In genomic region chr2:236583621-236584203, GRCh38 we compare ENCODE assay signal across 25 cellular contexts. TPM values are rescaled to one million over a fixed set of nuclear protein-coding genes. Genes with fewer than 3 reads are reported as not detected.
A peak's percentile ranks its signal among the peaks of the same experiment; 100 is the strongest.
DNase-seq lines count a peak whose midpoint lies in the region; ATAC-seq and TF ChIP-seq lines count a peak whose summit lies in the region.
"Had no signal": no experiment of that assay in that cellular context is flagged by ENCODE, and none has a peak within 500 bp of the region (broad histone marks: within the 10 kb centered on the region; RNA-seq: fewer than 3 reads in every experiment).

No MANE protein-coding gene starts in this region.

- H3K27ac ChIP-seq in trophoblast cell (ENCODE audit: low read depth, low read length) (peak overlapping the region; percentile 85), suprapubic skin (no peak overlapping the region)
- H3K27ac ChIP-seq: 22Rv1 had no signal

- no peaks in the 10 kb centered on the region for H3K4me1 Mint-ChIP-seq in activated T-cell treated with anti-CD3 and anti-CD28 coated beads, Interleukin-2, amount 50 U/mL, for 4 hours (ENCODE audit: low read depth)
- H3K4me1 Mint-ChIP-seq: CD14-positive monocyte had no signal

- peaks cover 23% of the 10 kb centered on the region for H3K79me1 ChIP-seq in trophoblast cell (ENCODE audit: low read length)

- H3K4me3 ChIP-seq in trophoblast cell (ENCODE audit: low read depth, low read length) (no peak overlapping the region), suprapubic skin (no peak overlapping the region)
- H3K4me3 ChIP-seq: HAP-1 had no signal

- peak overlapping the region; percentile 31 for H3K18ac ChIP-seq in trophoblast cell (ENCODE audit: low read length)

- peak overlapping the region; percentile 29 for H3K4ac ChIP-seq in trophoblast cell (ENCODE audit: low read depth, low read length)

- no peaks in the 10 kb centered on the region for H3K9me3 Mint-ChIP-seq in activated T-cell treated with anti-CD3 and anti-CD28 coated beads, Interleukin-2, amount 50 U/mL, for 4 hours

- peaks cover 20% of the 10 kb centered on the region for H3K36me3 Mint-ChIP-seq in activated T-cell treated with anti-CD3 and anti-CD28 coated beads, Interleukin-2, amount 50 U/mL, for 4 hours (ENCODE audit: insufficient read depth)

- peak overlapping the region; percentile 1 for H2BK12ac ChIP-seq in trophoblast cell (ENCODE audit: low read length)

- peak overlapping the region; percentile 11 for H3K4me2 ChIP-seq in trophoblast cell (ENCODE audit: low read length)

- no peak for TF ChIP-seq EP300 in suprapubic skin (IDR thresholded peaks at IDR 0.05)

- TF ChIP-seq CTCF in suprapubic skin (IDR thresholded peaks at IDR 0.05): no peak

- H3K9me3 ChIP-seq in trophoblast cell (ENCODE audit: insufficient read depth, low read depth, low read length) (peaks cover 6% of the 10 kb centered on the region), suprapubic skin (no peaks in the 10 kb centered on the region)
- H3K9me3 ChIP-seq: BE2C, HAP-1 had no signal

- H3K27me3 ChIP-seq in trophoblast cell (ENCODE audit: insufficient read depth, low read length) (no peaks in the 10 kb centered on the region), suprapubic skin (no peaks in the 10 kb centered on the region)

- no peak for TF ChIP-seq POLR2A in suprapubic skin (IDR thresholded peaks at IDR 0.05)

- no peak overlapping the region for H3K4me3 Mint-ChIP-seq in activated T-cell treated with anti-CD3 and anti-CD28 coated beads, Interleukin-2, amount 50 U/mL, for 4 hours
- H3K4me3 Mint-ChIP-seq: CD14-positive monocyte, HFFc6 had no signal

- peak overlapping the region; percentile 13 for H2AFZ ChIP-seq in trophoblast cell (ENCODE audit: insufficient read depth, low read length, poor library complexity)

- H3K9ac ChIP-seq in trophoblast cell (ENCODE audit: low read length): no peak overlapping the region

- H3K79me2 ChIP-seq in trophoblast cell (ENCODE audit: control insufficient read depth, insufficient read depth, low read length, poor library complexity): peaks cover 9% of the 10 kb centered on the region

- H3K4me1 ChIP-seq in trophoblast cell (ENCODE audit: control insufficient read depth in 1 of 2, insufficient read depth in 2 of 2, low read length in 2 of 2): peaks cover 37 to 40% of the 10 kb centered on the region in 2 experiments
- H3K4me1 ChIP-seq in suprapubic skin: no peaks in the 10 kb centered on the region
- H3K4me1 ChIP-seq: BE2C, HAP-1 had no signal

- no peak overlapping the region for H4K12ac ChIP-seq in trophoblast cell (ENCODE audit: low read depth, low read length)

- H4K8ac ChIP-seq in trophoblast cell (ENCODE audit: low read depth, low read length): peak overlapping the region; percentile 77

- H3K14ac ChIP-seq in trophoblast cell (ENCODE audit: low read length): peak overlapping the region; percentile 72

- DNase-seq in Right ventricle myocardium inferior (ENCODE audit: missing footprints) (no peak), Right ventricle myocardium superior (no peak), islet precursor cell (peak; percentile 74), trophoblast cell (no peak), suprapubic skin (ENCODE audit: low spot score in 2 of 2) (peak; percentile 49 to 69), GDM1 (lab: John Stamatoyannopoulos, UW) (no peak)
- no peak for DNase-seq in activated T-cell treated with anti-CD3 and anti-CD28 coated beads, Interleukin-2, amount 50 U/mL, for 4 hours
- DNase-seq: BE2C; Calu3; DMS79 treated with DMSO at 0.1 percent for 48 hours; GOT3; HFFc6; KBM-7; MM.1S; NCI-H2029; NCI-H446 treated with DMSO at 0.1 percent for 48 hours; NCI-H526; NCI-H82; NK-92 treated with Interleukin-12 subunit alpha and Interleukin-12 subunit beta, amount 100 ng/mL, for 24 hours; PC-3 had no signal

- no peaks in the 10 kb centered on the region for H3K27me3 Mint-ChIP-seq in activated T-cell treated with anti-CD3 and anti-CD28 coated beads, Interleukin-2, amount 50 U/mL, for 4 hours (ENCODE audit: low read depth)

- H2BK120ac ChIP-seq in trophoblast cell (ENCODE audit: insufficient read depth, low read length, poor library complexity): peak overlapping the region; percentile 70

- peak; percentile 12 for ATAC-seq in Right ventricle myocardium inferior
- no peak for ATAC-seq in Right ventricle myocardium superior (ENCODE audit: poor library complexity)
- ATAC-seq in activated T-cell treated with anti-CD3 and anti-CD28 coated beads, Interleukin-2, amount 50 U/mL, for 4 hours: no peak
- ATAC-seq in HG02642 (IDR thresholded peaks at IDR 0.05; ENCODE audit: poor library complexity, unreplicated experiment): no peak
- ATAC-seq: PC-3 had no signal

- intact Hi-C loops in Right ventricle myocardium inferior (cut with DNase I): no loop called here
- intact Hi-C loops in Right ventricle myocardium superior (cut with DNase I): no loop called here

- H4K91ac ChIP-seq in trophoblast cell (ENCODE audit: low read depth, low read length): peak overlapping the region; percentile 78

- H3K23ac ChIP-seq in trophoblast cell (ENCODE audit: low read length): no peak overlapping the region

- peak overlapping the region; percentile 59 for H2AK5ac ChIP-seq in trophoblast cell (ENCODE audit: low read length)

- no CpG with 5 or more reads among the region's 14 CpGs for WGBS in trophoblast cell (ENCODE audit: extremely low coverage, insufficient coverage, insufficient read length)
- WGBS in suprapubic skin: 88% methylated on average over 14 of the region's 14 CpGs

- H3K36me3 ChIP-seq in trophoblast cell (ENCODE audit: control insufficient read depth in 1 of 2, insufficient read depth in 2 of 2, low read length in 2 of 2) (peaks cover 24 to 32% of the 10 kb centered on the region in 2 experiments), suprapubic skin (peaks cover 18% of the 10 kb centered on the region)
- H3K36me3 ChIP-seq: BE2C, HAP-1 had no signal

- H2BK5ac ChIP-seq in trophoblast cell (ENCODE audit: low read depth, low read length, poor library complexity): peak overlapping the region; percentile 47

RNA-seq across cellular contexts. Expression of gene ACKR3, which starts 14.1 kb away (rescaled TPM):
- total RNA-seq in Right ventricle myocardium inferior (30.5 TPM), Right ventricle myocardium superior (27.9 TPM), suprapubic skin (10 to 100 TPM; 15.8 to 51.5 (median 34.9) TPM)
- polyA plus RNA-seq in trophoblast cell (2013): 301 and 313 TPM in 2 replicates
- total RNA-seq in activated T-cell treated with anti-CD3 and anti-CD28 coated beads, Interleukin-2, amount 50 U/mL, for 4 hours: under 1 TPM; 0.16 to 0.73 (median 0.33) TPM
- total RNA-seq: SK-MEL-5 had no signal

Comparison
In these comparisons a context has a peak if more than half of its experiments do, and no peak if none do; other contexts are left out.
1. DNase-seq: peak in islet precursor cell (single experiment) and suprapubic skin (2 of 2); none in Right ventricle myocardium inferior (single experiment), Right ventricle myocardium superior (single experiment), trophoblast cell (0 of 2), GDM1 (single experiment) and activated T-cell treated with anti-CD3 and anti-CD28 coated beads, Interleukin-2, amount 50 U/mL, for 4 hours (single experiment).
2. RNA of gene ACKR3, which starts 14.1 kb away (total RNA-seq): 15.8 to 51.5 TPM in suprapubic skin, 30.5 TPM in Right ventricle myocardium inferior (single experiment) and 27.9 TPM in Right ventricle myocardium superior (single experiment); 0.16 to 0.73 TPM in activated T-cell treated with anti-CD3 and anti-CD28 coated beads, Interleukin-2, amount 50 U/mL, for 4 hours; every median in the first group is over 4 times any median in the second.